ENCODE assay signal across 19 cellular contexts in genomic region chr22:44456661-44457412, GRCh38. TPM values are rescaled to one million over a fixed set of nuclear protein-coding genes. Genes with fewer than 3 reads are reported as not detected.
DNase-seq lines count a peak whose midpoint lies in the region; ATAC-seq and TF ChIP-seq lines count a peak whose summit lies in the region.
"Had no signal": no experiment of that assay in that cellular context is flagged by ENCODE, and none has a peak within 500 bp of the region (broad histone marks: within the 10 kb centered on the region; RNA-seq: fewer than 3 reads in every experiment).

No MANE protein-coding gene starts in this region.

- peaks cover 63% of the 10 kb centered on the region for H3K4me1 ChIP-seq in CD4-positive, alpha-beta memory T cell (ENCODE audit: insufficient read depth, low read length)
- no peaks in the 10 kb centered on the region for H3K4me1 ChIP-seq in endodermal cell (ENCODE audit: control insufficient read depth, insufficient read depth, low read length)

- peaks cover 41% of the 10 kb centered on the region for H3K4me1 Mint-ChIP-seq in activated CD4-positive, alpha-beta T cell treated with anti-CD3 and anti-CD28 coated beads for 36 hours
- peaks cover 34 to 62% (median 43%) of the 10 kb centered on the region in 4 donors for H3K4me1 Mint-ChIP-seq in CD4-positive, alpha-beta memory T cell
- H3K4me1 Mint-ChIP-seq in activated CD8-positive, alpha-beta T cell treated with anti-CD3 and anti-CD28 coated beads, Interleukin-2, amount 10 ng/mL, durations not matched to agents 7 days and 5 days (ENCODE audit: low read depth), result peaks cover 52% of the 10 kb centered on the region
- H3K4me1 Mint-ChIP-seq in endodermal cell, result no peaks in the 10 kb centered on the region
- peaks cover 53% of the 10 kb centered on the region for H3K4me1 Mint-ChIP-seq in stimulated activated effector memory CD8-positive, alpha-beta T cell treated with anti-CD3 and anti-CD28 coated beads, Interleukin-12 subunit alpha, Interleukin-12 subunit beta, amount 100 ng/mL, for 72 hours

- peaks cover 3% of the 10 kb centered on the region for H3K36me3 Mint-ChIP-seq in activated CD4-positive, alpha-beta T cell treated with anti-CD3 and anti-CD28 coated beads for 36 hours (ENCODE audit: low read depth)
- H3K36me3 Mint-ChIP-seq in CD4-positive, alpha-beta memory T cell, result no peaks in the 10 kb centered on the region
- peaks cover 9% of the 10 kb centered on the region for H3K36me3 Mint-ChIP-seq in activated CD8-positive, alpha-beta T cell treated with anti-CD3 and anti-CD28 coated beads, Interleukin-2, amount 10 ng/mL, durations not matched to agents 7 days and 5 days (ENCODE audit: low read depth)
- no peaks in the 10 kb centered on the region for H3K36me3 Mint-ChIP-seq in endodermal cell (ENCODE audit: low read depth)
- H3K36me3 Mint-ChIP-seq in stimulated activated effector memory CD8-positive, alpha-beta T cell treated with anti-CD3 and anti-CD28 coated beads, Interleukin-12 subunit alpha, Interleukin-12 subunit beta, amount 100 ng/mL, for 72 hours, result peaks cover 6% of the 10 kb centered on the region

- CTCF ChIA-PET in activated CD4-positive, alpha-beta T cell treated with anti-CD3 and anti-CD28 coated beads for 36 hours (lab: Charles Lee), result no interaction called here
- CTCF ChIA-PET in CD4-positive, alpha-beta memory T cell (lab: Charles Lee; ENCODE audit: partially characterized antibody), result interaction anchor here (0.7 to 1.7 kb wide), 2 partner anchors 110 to 169 kb away, joined by 3 to 13 read pairs; no protein-coding TSS in a partner anchor
- CTCF ChIA-PET in activated CD8-positive, alpha-beta T cell treated with anti-CD3 and anti-CD28 coated beads, Interleukin-2, amount 10 ng/mL, durations not matched to agents 7 days and 5 days (lab: Charles Lee), result no interaction called here

- H3K27me3 ChIP-seq in CD4-positive, alpha-beta memory T cell (ENCODE audit: insufficient read depth, low read length), result no peaks in the 10 kb centered on the region
- H3K27me3 ChIP-seq in endodermal cell (ENCODE audit: control insufficient read depth, insufficient read depth, low read length, poor library complexity, severe bottlenecking), result no peaks in the 10 kb centered on the region

- peak overlapping the region; percentile 19 for H3K27ac Mint-ChIP-seq in activated CD4-positive, alpha-beta T cell treated with anti-CD3 and anti-CD28 coated beads for 36 hours
- peak overlapping the region in 6 of 7 donors; percentile 64 to 87 (median 78) for H3K27ac Mint-ChIP-seq in CD4-positive, alpha-beta memory T cell
- peak overlapping the region; percentile 12 for H3K27ac Mint-ChIP-seq in activated CD8-positive, alpha-beta T cell treated with anti-CD3 and anti-CD28 coated beads, Interleukin-2, amount 10 ng/mL, durations not matched to agents 7 days and 5 days
- no peak overlapping the region for H3K27ac Mint-ChIP-seq in endodermal cell
- H3K27ac Mint-ChIP-seq in stimulated activated effector memory CD8-positive, alpha-beta T cell treated with anti-CD3 and anti-CD28 coated beads, Interleukin-12 subunit alpha, Interleukin-12 subunit beta, amount 100 ng/mL, for 72 hours, result no peak overlapping the region
- H3K27ac Mint-ChIP-seq: HFFc6 had no signal

- no peaks in the 10 kb centered on the region for H3K36me3 ChIP-seq in CD4-positive, alpha-beta memory T cell (ENCODE audit: insufficient read depth, low read length)
- H3K36me3 ChIP-seq in endodermal cell (ENCODE audit: control insufficient read depth, insufficient read depth, low read length), result no peaks in the 10 kb centered on the region

- no peak for ATAC-seq in activated CD4-positive, alpha-beta T cell treated with anti-CD3 and anti-CD28 coated beads for 36 hours
- no peak for ATAC-seq in activated CD8-positive, alpha-beta T cell treated with anti-CD3 and anti-CD28 coated beads, Interleukin-2, amount 10 ng/mL, durations not matched to agents 7 days and 5 days
- ATAC-seq in stimulated activated effector memory CD8-positive, alpha-beta T cell treated with anti-CD3 and anti-CD28 coated beads, Interleukin-12 subunit alpha, Interleukin-12 subunit beta, amount 100 ng/mL, for 72 hours, result no peak
- ATAC-seq: Panc1 had no signal

- POLR2A ChIA-PET in activated CD4-positive, alpha-beta T cell treated with anti-CD3 and anti-CD28 coated beads for 36 hours (lab: Charles Lee), result no interaction called here
- POLR2A ChIA-PET in CD4-positive, alpha-beta memory T cell (lab: Charles Lee; ENCODE audit: partially characterized antibody), result interaction anchor here (0.7 to 2.0 kb wide), 7 partner anchors 10 to 276 kb away, joined by 3 to 9 read pairs (median 4); no protein-coding TSS in a partner anchor
- POLR2A ChIA-PET in activated CD8-positive, alpha-beta T cell treated with anti-CD3 and anti-CD28 coated beads, Interleukin-2, amount 10 ng/mL, durations not matched to agents 7 days and 5 days (lab: Charles Lee), result no interaction called here

- H3K27ac ChIP-seq in CD4-positive, alpha-beta memory T cell (ENCODE audit: low read depth, low read length), result no peak overlapping the region
- H3K27ac ChIP-seq in endodermal cell (ENCODE audit: low read depth, low read length), result no peak overlapping the region
- H3K27ac ChIP-seq: 22Rv1, C4-2B, HL-60, KMS-11 had no signal

- peaks cover 11% of the 10 kb centered on the region for H3K9me3 Mint-ChIP-seq in activated CD4-positive, alpha-beta T cell treated with anti-CD3 and anti-CD28 coated beads for 36 hours (ENCODE audit: low read depth)
- H3K9me3 Mint-ChIP-seq in CD4-positive, alpha-beta memory T cell, result peaks cover 0 to 2% (median 0%) of the 10 kb centered on the region in 8 donors
- H3K9me3 Mint-ChIP-seq in activated CD8-positive, alpha-beta T cell treated with anti-CD3 and anti-CD28 coated beads, Interleukin-2, amount 10 ng/mL, durations not matched to agents 7 days and 5 days (ENCODE audit: insufficient read depth), result peaks cover 12% of the 10 kb centered on the region
- no peaks in the 10 kb centered on the region for H3K9me3 Mint-ChIP-seq in endodermal cell
- peaks cover 6% of the 10 kb centered on the region for H3K9me3 Mint-ChIP-seq in stimulated activated effector memory CD8-positive, alpha-beta T cell treated with anti-CD3 and anti-CD28 coated beads, Interleukin-12 subunit alpha, Interleukin-12 subunit beta, amount 100 ng/mL, for 72 hours
- H3K9me3 Mint-ChIP-seq: HFFc6 had no signal

- WGBS in endodermal cell (ENCODE audit: insufficient coverage in 1 of 2, insufficient read length in 1 of 2), 2 experiments, result 91 to 100% methylated on average over 1 to 6 of the region's 6 CpGs

- intact Hi-C loops in activated CD4-positive, alpha-beta T cell treated with anti-CD3 and anti-CD28 coated beads for 36 hours (cut with DNase I, micrococcal nuclease), result loop anchor here (5.0 kb wide), 3 partner anchors 40 to 265 kb away; partner anchors contain the start of gene RTL6 (in 1 of the 2)
- intact Hi-C loops in CD4-positive, alpha-beta memory T cell (cut with micrococcal nuclease), result no loop called here

- H3K27me3 Mint-ChIP-seq in activated CD4-positive, alpha-beta T cell treated with anti-CD3 and anti-CD28 coated beads for 36 hours, result no peaks in the 10 kb centered on the region
- H3K27me3 Mint-ChIP-seq in CD4-positive, alpha-beta memory T cell, result no peaks in the 10 kb centered on the region
- no peaks in the 10 kb centered on the region for H3K27me3 Mint-ChIP-seq in activated CD8-positive, alpha-beta T cell treated with anti-CD3 and anti-CD28 coated beads, Interleukin-2, amount 10 ng/mL, durations not matched to agents 7 days and 5 days (ENCODE audit: low read depth)
- H3K27me3 Mint-ChIP-seq in endodermal cell (ENCODE audit: insufficient read depth), result peaks cover 4% of the 10 kb centered on the region

- no peak overlapping the region for H3K4me3 ChIP-seq in CD4-positive, alpha-beta memory T cell (ENCODE audit: low read length in 2 of 2)
- no peak overlapping the region for H3K4me3 ChIP-seq in endodermal cell (ENCODE audit: low read length)

- no peak for TF ChIP-seq CTCF in endodermal cell (conservative IDR thresholded peaks at IDR 0.05)

- DNase-seq in activated CD4-positive, alpha-beta T cell treated with anti-CD3 and anti-CD28 coated beads for 36 hours, result no peak
- no peak for DNase-seq in activated CD4-positive, alpha-beta T cell treated with anti-CD3 and anti-CD28 coated beads for 4 hours
- no peak for DNase-seq in CD4-positive, alpha-beta memory T cell
- no peak for DNase-seq in activated CD8-positive, alpha-beta T cell treated with anti-CD3 and anti-CD28 coated beads, Interleukin-2, amount 10 ng/mL, durations not matched to agents 7 days and 5 days
- DNase-seq in endodermal cell (peak; percentile 5), middle frontal gyrus (ENCODE audit: extremely low spot score, low spot score) (no peak), cerebellar nuclear complex (lab: John Stamatoyannopoulos, UW) (no peak)
- no peak for DNase-seq in stimulated activated effector memory CD8-positive, alpha-beta T cell treated with anti-CD3 and anti-CD28 coated beads, Interleukin-12 subunit alpha, Interleukin-12 subunit beta, amount 100 ng/mL, for 72 hours (ENCODE audit: low spot score in 2 of 2)
- DNase-seq: HFFc6, MM.1S, NCI-H1105 treated with DMSO at 0.1 percent for 48 hours, NCI-H1930, NCI-H2171 treated with DMSO at 0.1 percent for 48 hours, SHP77 had no signal

- H3K9me3 ChIP-seq in CD4-positive, alpha-beta memory T cell (ENCODE audit: control insufficient read depth in 1 of 2, low read length in 2 of 2), result no peaks in the 10 kb centered on the region
- H3K9me3 ChIP-seq in endodermal cell (ENCODE audit: control insufficient read depth, low read length), result no peaks in the 10 kb centered on the region

- H3K4me3 Mint-ChIP-seq in activated CD4-positive, alpha-beta T cell treated with anti-CD3 and anti-CD28 coated beads for 36 hours, result no peak overlapping the region
- H3K4me3 Mint-ChIP-seq in CD4-positive, alpha-beta memory T cell, result peak overlapping the region in 3 of 8 donors; percentile 13 to 31 (median 15)
- H3K4me3 Mint-ChIP-seq in activated CD8-positive, alpha-beta T cell treated with anti-CD3 and anti-CD28 coated beads, Interleukin-2, amount 10 ng/mL, durations not matched to agents 7 days and 5 days, result no peak overlapping the region
- no peak overlapping the region for H3K4me3 Mint-ChIP-seq in endodermal cell
- no peak overlapping the region for H3K4me3 Mint-ChIP-seq in stimulated activated effector memory CD8-positive, alpha-beta T cell treated with anti-CD3 and anti-CD28 coated beads, Interleukin-12 subunit alpha, Interleukin-12 subunit beta, amount 100 ng/mL, for 72 hours
- H3K4me3 Mint-ChIP-seq: HFFc6 had no signal

- H3K9ac ChIP-seq in endodermal cell (ENCODE audit: extremely low read depth, low read length, poor library complexity, severe bottlenecking), result no peak overlapping the region
- H3K9ac ChIP-seq: KMS-11 had no signal

RNA-seq across cellular contexts. Expression of gene RTL6, which starts 41.2 kb away (rescaled TPM):
- 1 to 10 TPM; 7.4 to 8.0 TPM for total RNA-seq in activated CD4-positive, alpha-beta T cell treated with anti-CD3 and anti-CD28 coated beads for 36 hours
- total RNA-seq in CD4-positive, alpha-beta memory T cell, result 10 to 100 TPM; 22.3 to 25.2 TPM
- 10 to 100 TPM in 1 of 2 donors, 1 to 10 TPM in 1; 4.3 to 11.9 TPM for polyA plus RNA-seq in CD4-positive, alpha-beta memory T cell
- 1 to 10 TPM; 6.8 to 7.3 TPM for total RNA-seq in activated CD8-positive, alpha-beta T cell treated with anti-CD3 and anti-CD28 coated beads, Interleukin-2, amount 10 ng/mL, durations not matched to agents 7 days and 5 days
- 10 to 100 TPM; 19.7 to 20.7 TPM for total RNA-seq in endodermal cell
- polyA plus RNA-seq in endodermal cell (2013, experiment 1 of 2), result 26.0 TPM
- polyA plus RNA-seq in endodermal cell (2013, experiment 2 of 2), result 24.8 TPM

Comparison
In these comparisons a context has a peak if more than half of its experiments do, and no peak if none do; other contexts are left out.
1. H3K27ac Mint-ChIP-seq: peak in activated CD4-positive, alpha-beta T cell treated with anti-CD3 and anti-CD28 coated beads for 36 hours (single experiment), CD4-positive, alpha-beta memory T cell (6 of 7) and activated CD8-positive, alpha-beta T cell treated with anti-CD3 and anti-CD28 coated beads, Interleukin-2, amount 10 ng/mL, durations not matched to agents 7 days and 5 days (single experiment); none in endodermal cell (single experiment) and stimulated activated effector memory CD8-positive, alpha-beta T cell treated with anti-CD3 and anti-CD28 coated beads, Interleukin-12 subunit alpha, Interleukin-12 subunit beta, amount 100 ng/mL, for 72 hours (single experiment).